ENCODE assay signal across 12 cellular contexts in the genomic region with DNA sequence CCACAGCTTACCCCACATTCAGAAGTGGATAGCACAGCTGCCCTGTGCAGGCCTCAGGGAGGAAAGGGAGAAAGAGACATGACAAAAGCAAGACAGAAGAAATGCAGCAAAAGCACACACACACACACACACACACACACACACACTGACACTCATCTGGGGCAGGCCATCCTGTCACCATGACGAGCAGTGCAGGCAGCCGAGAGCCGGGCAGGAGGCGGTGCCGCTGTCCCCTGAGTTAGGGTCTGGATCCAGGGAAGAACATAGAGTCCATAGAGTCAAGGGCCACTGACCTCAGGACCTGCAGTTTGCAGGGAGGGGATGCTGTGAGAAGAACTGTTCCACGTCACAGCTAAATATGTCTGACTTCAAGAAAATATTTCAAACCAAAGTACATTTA. TPM values are rescaled to one million over a fixed set of nuclear protein-coding genes. Genes with fewer than 3 reads are reported as not detected.
A peak's percentile ranks its signal among the peaks of the same experiment; 100 is the strongest.
DNase-seq lines count a peak whose midpoint lies in the region; ATAC-seq, FAIRE-seq and TF ChIP-seq lines count a peak whose summit lies in the region.
"Not testable (repeated sequence)": the region's sequence is repeated elsewhere in the genome, so short reads cannot be mapped to it uniquely, and the experiment has no call there.
"Had no signal": no experiment of that assay in that cellular context is flagged by ENCODE, and none has a peak within 500 bp of the region (broad histone marks: within the 10 kb centered on the region; RNA-seq: fewer than 3 reads in every experiment).

No MANE protein-coding gene starts in this region.

- not testable (repeated sequence) for TF ChIP-seq CTCF in chondrocyte (IDR thresholded peaks at IDR 0.05); HepG2 (CRISPR knock-in tag; IDR thresholded peaks at IDR 0.05); spleen (IDR thresholded peaks at IDR 0.05 in 8 of 11, conservative IDR thresholded peaks at IDR 0.05 in 3 of 11); upper lobe of right lung (IDR thresholded peaks at IDR 0.05)

- DNase-seq in chondrocyte (ENCODE audit: low spot score) (peak; percentile 41), left ventricle myocardium superior (peak; percentile 7), HepG2 (ENCODE audit: low spot score) (peak; percentile 0), mesenteric fat pad (ENCODE audit: low spot score) (peak; percentile 85), spleen (peak; percentile 47), upper lobe of right lung (peak; percentile 45)

- not testable (repeated sequence) for H3K27ac Mint-ChIP-seq in chondrocyte (ENCODE audit: unreplicated experiment)

- H3K4me3 Mint-ChIP-seq in chondrocyte (ENCODE audit: unreplicated experiment): not testable (repeated sequence)

- H4K20me1 ChIP-seq in HepG2 (ENCODE audit: insufficient read depth, low read length): not testable (repeated sequence)

- peak; percentile 15 for ATAC-seq in left ventricle myocardium superior
- peak; percentile 41 for ATAC-seq in HepG2
- ATAC-seq in upper lobe of right lung: peak; percentile 42

- WGBS in HepG2 (ENCODE audit: low lambda C conversion rate): 17% methylated on average over 6 of the region's 6 CpGs
- 83 to 94% (median 86%) methylated on average over 5 to 6 of the region's 6 CpGs for WGBS in spleen, 5 donors

- H3K27ac ChIP-seq in HepG2 (ENCODE audit: extremely low read length, insufficient read depth, low read length); spleen; upper lobe of right lung: not testable (repeated sequence)

- H3K27me3 Mint-ChIP-seq in chondrocyte (ENCODE audit: low read depth): not testable (repeated sequence)

- not testable (repeated sequence) for H3K79me2 ChIP-seq in HepG2 (ENCODE audit: insufficient read depth, low read length)

- not testable (repeated sequence) for H3K4me1 ChIP-seq in HepG2 (ENCODE audit: insufficient read depth, low read length); spleen; upper lobe of right lung

- not testable (repeated sequence) for H3K4me2 ChIP-seq in HepG2 (ENCODE audit: low read depth, low read length)

- H3K27me3 ChIP-seq in HepG2 (ENCODE audit: control insufficient read depth in 1 of 2, insufficient read depth in 2 of 2, low read length in 2 of 2); spleen (replicated peaks in 1 of 7); upper lobe of right lung: not testable (repeated sequence)

- H3K4me3 ChIP-seq in HepG2 (replicated peaks in 1 of 3; ENCODE audit: insufficient read depth in 1 of 3, low read depth in 2 of 3, low read length in 3 of 3); spleen; upper lobe of right lung: not testable (repeated sequence)

- TF ChIP-seq RAD21 in HepG2 (CRISPR knock-in tag; IDR thresholded peaks at IDR 0.05): not testable (repeated sequence)

- not testable (repeated sequence) for H2AFZ ChIP-seq in HepG2 (ENCODE audit: low read length)

- not testable (repeated sequence) for H3K9me3 ChIP-seq in HepG2 (ENCODE audit: low read length); spleen; upper lobe of right lung

- CTCF ChIA-PET in HepG2 (lab: Yijun Ruan, JAX; ENCODE audit: low intra/inter-chr PET ratio, low total read pairs): not testable (repeated sequence)

- TF ChIP-seq EP300 in HepG2 (IDR thresholded peaks at IDR 0.05; ENCODE audit: low read depth in 2 of 2, low read length in 2 of 2); HepG2 (CRISPR knock-in tag; IDR thresholded peaks at IDR 0.05; ENCODE audit: borderline replicate concordance): not testable (repeated sequence)

- FAIRE-seq in HepG2 (lab: Jason Lieb, UNC): not testable (repeated sequence)

- POLR2A ChIA-PET in HepG2 (lab: Yijun Ruan, JAX): not testable (repeated sequence)

- not testable (repeated sequence) for TF ChIP-seq POLR2A in HepG2 (IDR thresholded peaks at IDR 0.05; ENCODE audit: insufficient read depth in 1 of 2, low read depth in 2 of 2, low read length in 2 of 2); spleen (IDR thresholded peaks at IDR 0.05)

- not testable (repeated sequence) for BruUV-seq in HepG2 (replicated peaks; lab: Mats Ljungman, UMichigan)

- not testable (repeated sequence) for H3K4me1 Mint-ChIP-seq in chondrocyte (ENCODE audit: low read depth)

- not testable (repeated sequence) for H3K36me3 ChIP-seq in HepG2 (replicated peaks in 1 of 2; ENCODE audit: control insufficient read depth in 1 of 2, insufficient read depth in 2 of 2, low read length in 2 of 2); spleen; upper lobe of right lung

- not testable (repeated sequence) for H3K36me3 Mint-ChIP-seq in chondrocyte (ENCODE audit: low read depth)

- intact Hi-C loops in left ventricle myocardium superior (cut with micrococcal nuclease); HepG2 (cut with micrococcal nuclease; ENCODE audit: unreplicated experiment); spleen (cut with DNase I; ENCODE audit: low total_unique reads); upper lobe of right lung (cut with DNase I): not testable (repeated sequence)

- H3K9me3 Mint-ChIP-seq in chondrocyte (ENCODE audit: low read depth): not testable (repeated sequence)

- H3K9ac ChIP-seq in HepG2 (ENCODE audit: insufficient read depth, low read depth, low read length): not testable (repeated sequence)

- in situ Hi-C loops in HepG2 (cut with HindIII; ENCODE audit: extremely low pct_ligation_motif_present, low pct_unique_long_range_greater_than_20kb): not testable (repeated sequence)

RNA-seq across cellular contexts. Expression of gene POTEM, which starts 4.0 kb away (rescaled TPM):
- total RNA-seq in chondrocyte (not detected in 3 replicates), left ventricle myocardium superior (not detected), HepG2 (2016; rRNA removed; fragmentation: Illumina TruSeq; extraction: Trizol) (not detected in 2 replicates), mesenteric fat pad (not detected), spleen (under 1 TPM in 1 of 7 donors, not detected in 6; 0.17 TPM), upper lobe of right lung (not detected)
- not detected in 2 replicates for total RNA-seq in HepG2 (2016; cell fraction: cytosol; rRNA removed; fragmentation: Illumina TruSeq; extraction: Trizol; ENCODE audit: low read depth)
- total RNA-seq in HepG2 (2016; cell fraction: insoluble cytoplasmic fraction; rRNA removed; fragmentation: Illumina TruSeq; extraction: Trizol): not detected in 2 replicates
- not detected in 2 replicates for total RNA-seq in HepG2 (2016; cell fraction: membrane; rRNA removed; fragmentation: Illumina TruSeq; extraction: Trizol)
- not detected in 2 replicates for total RNA-seq in HepG2 (2016; cell fraction: nucleus; rRNA removed; fragmentation: Illumina TruSeq; extraction: Trizol)
- polyA plus RNA-seq in HepG2 (2011; rRNA removed) (not detected in 2 replicates), spleen (not detected)
- polyA plus RNA-seq in HepG2 (2011; cell fraction: cytosol; rRNA removed): not detected in 2 replicates
- not detected in 2 replicates for polyA plus RNA-seq in HepG2 (2011; cell fraction: nucleus; rRNA removed)
- polyA plus RNA-seq in HepG2 (2012): not detected in 2 replicates
- polyA plus RNA-seq in HepG2 (2016; cell fraction: cytosol; fragmentation: Illumina TruSeq; extraction: Trizol; ENCODE audit: low read depth): not detected in 2 replicates
- not detected in 2 replicates for polyA plus RNA-seq in HepG2 (2016; cell fraction: insoluble cytoplasmic fraction; fragmentation: Illumina TruSeq; extraction: Trizol; ENCODE audit: low read depth)
- polyA plus RNA-seq in HepG2 (2016; cell fraction: membrane; fragmentation: Illumina TruSeq; extraction: Trizol; ENCODE audit: low read depth): not detected in 2 replicates
- not detected in 2 replicates for polyA plus RNA-seq in HepG2 (2016; cell fraction: nucleus; fragmentation: Illumina TruSeq; extraction: Trizol; ENCODE audit: insufficient read depth, low read depth)
- not detected in 2 replicates for polyA minus RNA-seq in HepG2 (2011; rRNA and poly(A)+ RNA removed; ENCODE audit: low replicate concordance)
- not detected in 2 replicates for polyA minus RNA-seq in HepG2 (2011; cell fraction: cytosol; rRNA and poly(A)+ RNA removed)
- not detected in 2 replicates for polyA minus RNA-seq in HepG2 (2011; cell fraction: nucleus; rRNA and poly(A)+ RNA removed)
- total RNA-seq: A172; A673; Calu3; CD4-positive, alpha-beta memory T cell; HFFc6 had no signal
- polyA plus RNA-seq: BJ; CD4-positive, alpha-beta memory T cell had no signal

Comparison
In these comparisons a context has a peak if more than half of its experiments do, and no peak if none do; other contexts are left out.
1. DNase-seq: peak in every context shown above with its lines; median percentile 85 in mesenteric fat pad; 47 in spleen; 45 in upper lobe of right lung; 41 in chondrocyte; 7 in left ventricle myocardium superior; 0 in HepG2.